In the genomic region with DNA sequence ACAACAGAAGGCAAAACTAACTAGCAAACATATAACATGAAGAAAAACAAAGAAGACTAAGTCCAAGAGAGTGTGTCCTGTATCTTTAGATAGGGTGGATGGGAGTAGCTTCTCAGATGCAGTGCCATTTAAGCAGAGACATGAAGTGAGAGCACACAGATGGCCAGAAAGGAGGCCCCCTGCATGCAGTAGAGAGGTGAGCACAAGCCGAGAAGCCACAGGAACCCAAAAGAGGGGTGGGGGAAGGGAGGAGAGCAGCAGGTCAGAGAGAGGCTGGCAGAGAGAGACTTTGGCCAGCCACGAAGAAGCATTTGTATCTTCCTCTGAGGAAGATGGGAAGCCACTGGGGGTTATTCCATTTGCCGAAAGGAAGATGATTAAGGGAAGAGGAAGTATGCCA, we compare ENCODE assay signal across 30 cellular contexts.
"Had no signal": no experiment of that assay in that cellular context is flagged by ENCODE, and none has a peak within 500 bp of the region (broad histone marks: within the 10 kb centered on the region; RNA-seq: fewer than 3 reads in every experiment).

No MANE protein-coding gene starts in this region.

- H3K4me3 ChIP-seq: neural progenitor cell, ovary, psoas muscle, right lobe of liver, sigmoid colon, stomach, thoracic aorta, thyroid gland, tibial nerve, upper lobe of left lung, vagina had no signal

- ATAC-seq: naive thymus-derived CD8-positive, alpha-beta T cell; psoas muscle; right cardiac atrium; right lobe of liver; stimulated activated effector memory CD8-positive, alpha-beta T cell treated with anti-CD3 and anti-CD28 coated beads, Interleukin-12 subunit alpha, Interleukin-12 subunit beta, amount 100 ng/mL, for 72 hours; stimulated activated naive B cell treated with anti-CD40 and anti-IgM and Interleukin-4, amounts not matched to agents 10 μg/mL and 1 μg/mL and 100 μg/mL, for 72 hours had no signal

- H3K9me3 ChIP-seq: neutrophil, ovary, psoas muscle, right lobe of liver, sigmoid colon, stomach, thoracic aorta, thyroid gland, tibial nerve, upper lobe of left lung, vagina had no signal

- H3K27me3 Mint-ChIP-seq: stimulated activated naive B cell treated with anti-CD40 and anti-IgM and Interleukin-4, amounts not matched to agents 10 μg/mL and 1 μg/mL and 100 μg/mL, for 72 hours; stimulated activated naive CD8-positive, alpha-beta T cell treated with anti-CD3 and anti-CD28 coated beads, Interleukin-15, Interleukin-2, amounts not matched to agents 100 ng/mL and 50 ng/mL, for 24 hours had no signal

- H3K4me1 Mint-ChIP-seq: neural progenitor cell; stimulated activated effector memory CD8-positive, alpha-beta T cell treated with anti-CD3 and anti-CD28 coated beads, Interleukin-12 subunit alpha, Interleukin-12 subunit beta, amount 100 ng/mL, for 72 hours; stimulated activated naive B cell treated with anti-CD40 and anti-IgM and Interleukin-4, amounts not matched to agents 10 μg/mL and 1 μg/mL and 100 μg/mL, for 72 hours had no signal

- H2AFZ ChIP-seq: neural progenitor cell, parathyroid adenoma had no signal

- H3K36me3 Mint-ChIP-seq: naive thymus-derived CD8-positive, alpha-beta T cell; natural killer cell treated with Interleukin-12 subunit alpha and Interleukin-12 subunit beta and Interleukin-15 and Interleukin-18, amount 100 ng/mL, for 72 hours; neural progenitor cell; stimulated activated effector memory CD8-positive, alpha-beta T cell treated with anti-CD3 and anti-CD28 coated beads, Interleukin-12 subunit alpha, Interleukin-12 subunit beta, amount 100 ng/mL, for 72 hours; stimulated activated naive B cell treated with anti-CD40 and anti-IgM and Interleukin-4, amounts not matched to agents 10 μg/mL and 1 μg/mL and 100 μg/mL, for 72 hours had no signal

- DNase-seq: naive thymus-derived CD8-positive, alpha-beta T cell; nephron progenitor cell; nucleus accumbens; ovary; posterior cingulate gyrus; psoas muscle; right cardiac atrium; right lobe of liver; sigmoid colon; small intestine; stimulated activated CD4-positive, alpha-beta T cell treated with anti-CD3 and anti-CD28 coated beads, Interleukin-15, amount 100 ng/mL, for 24 hours; stimulated activated CD4-positive, alpha-beta T cell treated with anti-CD3 and anti-CD28 coated beads, Interleukin-2, amount 100 ng/mL, for 24 hours; stimulated activated CD4-positive, alpha-beta T cell treated with anti-CD3 and anti-CD28 coated beads, Interleukin-2, amount 100 ng/mL, for 48 hours; stimulated activated CD4-positive, alpha-beta T cell treated with anti-CD3 and anti-CD28 coated beads, Interleukin-4, amount 100 ng/mL, for 24 hours; stimulated activated naive B cell treated with anti-CD40 and anti-IgM and Interleukin-4, amounts not matched to agents 10 μg/mL and 1 μg/mL and 100 μg/mL, for 72 hours; stimulated activated naive CD4-positive, alpha-beta T cell treated with Interleukin-2 at 50 U/mL for 16 hours; stomach; thyroid gland; trophoblast cell; upper lobe of left lung had no signal

- H3K4me2 ChIP-seq: neural progenitor cell had no signal

- H3K36me3 ChIP-seq: neural progenitor cell, neutrophil, ovary, right lobe of liver, sigmoid colon, stomach, thoracic aorta, thyroid gland, tibial nerve, upper lobe of left lung, vagina had no signal

- H3K4me3 Mint-ChIP-seq: natural killer cell treated with Interleukin-12 subunit alpha and Interleukin-12 subunit beta and Interleukin-15 and Interleukin-18, amount 100 ng/mL, for 72 hours; nephron progenitor cell; neural progenitor cell; stimulated activated effector memory CD8-positive, alpha-beta T cell treated with anti-CD3 and anti-CD28 coated beads, Interleukin-12 subunit alpha, Interleukin-12 subunit beta, amount 100 ng/mL, for 72 hours; stimulated activated naive B cell treated with anti-CD40 and anti-IgM and Interleukin-4, amounts not matched to agents 10 μg/mL and 1 μg/mL and 100 μg/mL, for 72 hours; stimulated activated naive CD8-positive, alpha-beta T cell treated with anti-CD3 and anti-CD28 coated beads, Interleukin-15, Interleukin-2, amounts not matched to agents 100 ng/mL and 50 ng/mL, for 24 hours had no signal

- H3K9me3 Mint-ChIP-seq: nephron progenitor cell; neural progenitor cell; stimulated activated naive B cell treated with anti-CD40 and anti-IgM and Interleukin-4, amounts not matched to agents 10 μg/mL and 1 μg/mL and 100 μg/mL, for 72 hours; stimulated activated naive CD8-positive, alpha-beta T cell treated with anti-CD3 and anti-CD28 coated beads, Interleukin-15, Interleukin-2, amounts not matched to agents 100 ng/mL and 50 ng/mL, for 24 hours had no signal

- H3K4me1 ChIP-seq: parathyroid adenoma, psoas muscle, right lobe of liver, sigmoid colon, stomach, tibial nerve, upper lobe of left lung, vagina had no signal

- H3K27ac Mint-ChIP-seq: naive thymus-derived CD8-positive, alpha-beta T cell; natural killer cell treated with Interleukin-12 subunit alpha and Interleukin-12 subunit beta and Interleukin-15 and Interleukin-18, amount 100 ng/mL, for 72 hours; nephron progenitor cell; neural progenitor cell; progenitor cell of endocrine pancreas; stimulated activated effector memory CD8-positive, alpha-beta T cell treated with anti-CD3 and anti-CD28 coated beads, Interleukin-12 subunit alpha, Interleukin-12 subunit beta, amount 100 ng/mL, for 72 hours; stimulated activated naive B cell treated with anti-CD40 and anti-IgM and Interleukin-4, amounts not matched to agents 10 μg/mL and 1 μg/mL and 100 μg/mL, for 72 hours; stimulated activated naive CD8-positive, alpha-beta T cell treated with anti-CD3 and anti-CD28 coated beads, Interleukin-15, Interleukin-2, amounts not matched to agents 100 ng/mL and 50 ng/mL, for 24 hours had no signal

- H3K27me3 ChIP-seq: neural progenitor cell, neutrophil, ovary, right lobe of liver, sigmoid colon, stomach, thyroid gland, tibial nerve, upper lobe of left lung, vagina had no signal

- H3K27ac ChIP-seq: neural progenitor cell, neutrophil, ovary, parathyroid adenoma, psoas muscle, right lobe of liver, sigmoid colon, stomach, thoracic aorta, thyroid gland, tibial nerve, upper lobe of left lung, vagina had no signal

- H3K79me2 ChIP-seq: parathyroid adenoma had no signal
